Comparison of ENCODE assay signal across 11 cellular contexts in the genomic region with DNA sequence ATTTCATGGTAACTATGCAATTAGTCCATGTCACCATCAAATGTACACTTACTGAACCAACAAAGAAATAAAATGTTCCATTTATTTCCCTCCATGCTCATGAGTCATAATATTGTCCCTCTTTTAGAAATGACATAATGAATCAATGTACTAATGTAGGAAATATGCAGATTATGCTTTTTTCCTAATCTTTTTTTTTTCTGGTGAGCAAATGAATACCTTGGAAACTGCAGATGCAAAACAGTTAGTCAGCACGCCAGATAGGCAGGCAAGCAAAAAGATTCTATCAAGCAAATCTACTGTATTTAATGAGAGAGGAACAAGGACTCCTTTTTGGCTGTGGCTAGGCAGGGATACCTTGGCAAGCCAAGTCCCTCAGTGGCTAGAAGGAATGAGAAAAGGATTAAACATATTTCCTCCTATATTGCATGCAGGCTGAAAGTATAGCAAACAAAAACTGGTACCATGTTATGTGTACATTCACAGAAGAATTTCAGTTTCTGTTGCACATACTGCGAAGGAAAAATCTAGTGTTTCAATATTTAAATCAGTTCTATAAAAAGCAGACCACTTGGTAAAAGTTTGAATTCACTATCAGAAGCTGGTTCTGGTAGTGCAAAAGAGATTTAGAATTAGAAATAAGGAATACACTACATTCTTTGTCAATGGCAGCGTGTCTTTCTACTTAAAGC.
DNase-seq lines count a peak whose midpoint lies in the region; ATAC-seq, FAIRE-seq and TF ChIP-seq lines count a peak whose summit lies in the region.
"Had no signal": no experiment of that assay in that cellular context is flagged by ENCODE, and none has a peak within 500 bp of the region (broad histone marks: within the 10 kb centered on the region; RNA-seq: fewer than 3 reads in every experiment).

No MANE protein-coding gene starts in this region.

- TF ChIP-seq POLR2A in gastrocnemius medialis (IDR thresholded peaks at IDR 0.05): no peak

- no peaks in the 10 kb centered on the region for H3K36me3 ChIP-seq in SJSA1
- H3K36me3 ChIP-seq in gastrocnemius medialis: no peaks in the 10 kb centered on the region
- H3K36me3 ChIP-seq: lower lobe of right lung, right atrium auricular region had no signal

- TF ChIP-seq CTCF in D721Med (IDR thresholded peaks at IDR 0.05; ENCODE audit: insufficient read depth, missing control alignments): no peak
- TF ChIP-seq CTCF in gastrocnemius medialis (IDR thresholded peaks at IDR 0.05 in 4 of 5, conservative IDR thresholded peaks at IDR 0.05 in 1 of 5): no peak

- DNase-seq in EL (peak; percentile 75), SJSA1 (ENCODE audit: low read depth in 1 of 2, low spot score in 2 of 2) (peak in 1 of 2 experiments; percentile 53), iris pigment epithelial cell (ENCODE audit: low read depth) (peak; percentile 76), D721Med (ENCODE audit: insufficient read length, low spot score) (no peak), posterior vena cava (ENCODE audit: low spot score) (no peak), DMS53 (lab: John Stamatoyannopoulos, UW) (no peak), gastrocnemius medialis (no peak)
- DNase-seq: activated CD4-positive, alpha-beta T cell treated with anti-CD3 and anti-CD28 coated beads for 1 hour; lower lobe of right lung had no signal

- H3K4me3 ChIP-seq in SJSA1 (no peak overlapping the region), gastrocnemius medialis (no peak overlapping the region)
- H3K4me3 ChIP-seq: lower lobe of right lung, right atrium auricular region had no signal

- in situ Hi-C loops in gastrocnemius medialis (cut with MboI; ENCODE audit: low sequenced_read_pairs in 4 of 4): no loop called here

- H3K27ac ChIP-seq in SJSA1: peak overlapping the region; percentile 55
- no peak overlapping the region for H3K27ac ChIP-seq in gastrocnemius medialis
- H3K27ac ChIP-seq: lower lobe of right lung, right atrium auricular region had no signal

- peak; percentile 68 for ATAC-seq in HG02588 (IDR thresholded peaks at IDR 0.05; ENCODE audit: unreplicated experiment)
- ATAC-seq in gastrocnemius medialis: no peak

- FAIRE-seq in D721Med (lab: Jason Lieb, UNC): no peak

- H3K9me3 ChIP-seq in SJSA1 (replicated peaks) (no peaks in the 10 kb centered on the region), gastrocnemius medialis (no peaks in the 10 kb centered on the region)
- H3K9me3 ChIP-seq: lower lobe of right lung, right atrium auricular region had no signal

- H3K4me1 ChIP-seq in SJSA1 (replicated peaks): peaks cover 15% of the 10 kb centered on the region
- no peaks in the 10 kb centered on the region for H3K4me1 ChIP-seq in gastrocnemius medialis
- H3K4me1 ChIP-seq: lower lobe of right lung, right atrium auricular region had no signal

- intact Hi-C loops in posterior vena cava (cut with DNase I): loop anchor here in 1 of 2 donors (10.0 kb wide), 1 partner anchor 301 kb away; no protein-coding TSS in a partner anchor
- intact Hi-C loops in gastrocnemius medialis (cut with DNase I; ENCODE audit: low total_unique reads): no loop called here

- H3K27me3 ChIP-seq in SJSA1 (replicated peaks) (no peaks in the 10 kb centered on the region), gastrocnemius medialis (no peaks in the 10 kb centered on the region)
- H3K27me3 ChIP-seq: right atrium auricular region had no signal

Comparison
In these comparisons a context has a peak if more than half of its experiments do, and no peak if none do; other contexts are left out.
1. DNase-seq: peak in EL (single experiment) and iris pigment epithelial cell (single experiment); none in D721Med (single experiment), posterior vena cava (single experiment), DMS53 (single experiment) and gastrocnemius medialis (0 of 2).